8 cellular contexts compared by ENCODE assay signal in genomic region chr19:55624109-55625003, GRCh38. TPM values are rescaled to one million over a fixed set of nuclear protein-coding genes. Genes with fewer than 3 reads are reported as not detected.
DNase-seq lines count a peak whose midpoint lies in the region; ATAC-seq, FAIRE-seq and TF ChIP-seq lines count a peak whose summit lies in the region.

Gene ZNF784, minus strand, starts transcription at chr19:55624566. Its CDS starts 5 bp downstream, at chr19:55624561.

- no peak for FAIRE-seq in keratinocyte (lab: Jason Lieb, UNC)

- no peaks in the 10 kb centered on the region for H3K9me3 ChIP-seq in keratinocyte (ENCODE audit: control insufficient read depth, low read depth, low read length)

- H3K4me3 ChIP-seq in keratinocyte (ENCODE audit: control insufficient read depth in 2 of 3, extremely low read depth in 1 of 3, insufficient read depth in 2 of 3, low read depth in 1 of 3, low read length in 3 of 3), result peak within 1 kb of the TSS; percentile 62 to 80 (median 65)

- DNase-seq in GM03348 (ENCODE audit: low spot score) (peak; percentile 97), NCI-H345 treated with DMSO at 0.1 percent for 48 hours (lab: John Stamatoyannopoulos, UW; ENCODE audit: unreplicated experiment) (peak; percentile 72), keratinocyte (ENCODE audit: low read depth, low spot score) (peak; percentile 81)
- peak; percentile 92 for DNase-seq in central memory CD4-positive, alpha-beta T cell
- DNase-seq in stimulated activated CD4-positive, alpha-beta T cell treated with anti-CD3 and anti-CD28 coated beads, Interleukin-12 subunit alpha, Interleukin-12 subunit beta, amount 100 ng/mL, for 24 hours (ENCODE audit: low read depth in 2 of 2), result peak; percentile 86 to 87

- H2AFZ ChIP-seq in keratinocyte (ENCODE audit: control insufficient read depth, low read length), result peak within 1 kb of the TSS; percentile 98

- ATAC-seq in HG03108 (IDR thresholded peaks at IDR 0.05; ENCODE audit: unreplicated experiment), result peak; percentile 58
- peak; percentile 72 to 80 for ATAC-seq in activated CD4-positive, CD25-positive, alpha-beta regulatory T cell treated with anti-CD3 and anti-CD28 coated beads, Interleukin-2, amount 50 U/mL, for 24 hours
- ATAC-seq in HG03378 (IDR thresholded peaks at IDR 0.05; ENCODE audit: unreplicated experiment), result no peak

- peak within 1 kb of the TSS; percentile 96 for H3K4me2 ChIP-seq in keratinocyte (ENCODE audit: control insufficient read depth, extremely low read depth, insufficient read depth, low read depth, low read length)

- H3K9ac ChIP-seq in keratinocyte (ENCODE audit: control insufficient read depth, extremely low read depth, insufficient read depth, low read length), result peak within 1 kb of the TSS; percentile 72

- no peaks in the 10 kb centered on the region for H3K79me2 ChIP-seq in keratinocyte (ENCODE audit: control insufficient read depth, insufficient read depth, low read length)

- peak within 1 kb of the TSS; percentile 75 for H3K27ac ChIP-seq in keratinocyte (ENCODE audit: control insufficient read depth, insufficient read depth, low read length)

- peaks cover 0 to 2% of the 10 kb centered on the region in 2 experiments for H3K36me3 ChIP-seq in keratinocyte (ENCODE audit: control insufficient read depth in 2 of 2, extremely low read depth in 1 of 2, insufficient read depth in 2 of 2, low read length in 2 of 2)

- TF ChIP-seq CTCF in keratinocyte (optimal IDR thresholded peaks at IDR 0.05 in 1 of 3, IDR thresholded peaks at IDR 0.05 in 1 of 3, conservative IDR thresholded peaks at IDR 0.05 in 1 of 3; ENCODE audit: extremely low read depth in 1 of 3, insufficient read depth in 2 of 3, low read length in 3 of 3), result no peak

- peaks cover 3% of the 10 kb centered on the region for H4K20me1 ChIP-seq in keratinocyte (ENCODE audit: control insufficient read depth, extremely low read depth, insufficient read depth, low read length)

- H3K4me1 ChIP-seq in keratinocyte (ENCODE audit: control insufficient read depth, extremely low read depth, insufficient read depth, low read length), result peaks cover 13% of the 10 kb centered on the region

- dilution Hi-C loops in keratinocyte (cut with MboI; ENCODE audit: extremely low pct_ligation_motif_present, low sequenced_read_pairs), result no loop called here

- no peaks in the 10 kb centered on the region for H3K9me1 ChIP-seq in keratinocyte (ENCODE audit: control insufficient read depth, extremely low read depth, insufficient read depth, low read length)

- no peaks in the 10 kb centered on the region for H3K27me3 ChIP-seq in keratinocyte (ENCODE audit: control insufficient read depth, extremely low read depth, insufficient read depth, low read length)

RNA-seq across cellular contexts. Expression of gene ZNF784, which starts in this region (rescaled TPM):
- polyA plus RNA-seq in keratinocyte, result 1.9 to 2.3 TPM (median 2.1 TPM) in 3 replicates
- polyA plus RNA-seq in keratinocyte (2011; ENCODE audit: low read depth), result 1.5 TPM
- polyA plus RNA-seq in keratinocyte (2011; cell fraction: cytosol; rRNA removed), result 1.0 and 2.0 TPM in 2 replicates
- polyA plus RNA-seq in keratinocyte (2011; cell fraction: nucleus; rRNA removed), result 3.1 and 3.5 TPM in 2 replicates
- polyA plus RNA-seq in keratinocyte (2012; ENCODE audit: low replicate concordance), result 2.0 and 4.2 TPM in 2 replicates
- 1.6 to 3.7 TPM (median 2.5 TPM) in 3 replicates for polyA minus RNA-seq in keratinocyte
- polyA minus RNA-seq in keratinocyte (2011; cell fraction: cytosol; rRNA and poly(A)+ RNA removed), result 1.9 TPM
- polyA minus RNA-seq in keratinocyte (2011; cell fraction: nucleus; rRNA and poly(A)+ RNA removed), result 1.1 and 1.6 TPM in 2 replicates
